8 cellular contexts compared by ENCODE assay signal in the genomic region with DNA sequence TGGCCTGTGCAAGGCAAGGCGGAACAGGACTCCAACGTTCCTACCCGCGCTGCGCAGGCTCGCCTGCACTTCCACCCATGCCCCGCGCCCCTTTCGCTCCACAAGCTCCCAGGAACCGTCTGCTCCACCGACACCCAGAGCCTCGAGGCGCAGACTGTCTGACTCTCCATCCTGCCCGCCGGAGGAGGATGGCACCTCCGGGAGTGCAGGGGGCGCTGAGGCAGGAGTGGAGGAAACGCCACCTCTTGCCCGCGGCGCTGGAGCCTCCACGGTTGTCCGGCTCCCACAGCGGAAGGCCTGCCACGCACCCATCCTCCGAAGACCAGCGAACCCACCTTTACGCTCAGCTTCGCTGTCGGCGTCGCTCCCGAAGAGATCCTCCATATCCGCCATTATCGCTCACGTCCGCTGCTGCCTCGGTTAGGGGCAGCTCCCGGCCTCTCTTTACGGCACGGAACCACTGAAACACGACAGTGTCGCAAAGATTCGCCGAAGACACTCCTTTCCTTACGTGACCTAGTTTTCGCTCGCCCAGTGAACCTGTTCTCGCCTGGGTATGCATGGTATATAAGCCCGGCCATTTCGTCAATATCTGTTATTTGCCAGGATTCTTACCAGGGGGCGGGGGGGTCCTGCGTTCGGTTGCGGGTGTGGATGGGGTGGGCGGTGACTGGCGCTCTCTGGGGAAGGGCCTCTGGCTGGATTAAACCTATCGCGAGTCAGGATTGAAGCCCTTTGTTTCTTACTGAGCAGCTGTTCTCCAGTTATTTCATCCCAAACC. TPM values are rescaled to one million over a fixed set of nuclear protein-coding genes. Genes with fewer than 3 reads are reported as not detected.
A peak's percentile ranks its signal among the peaks of the same experiment; 100 is the strongest.
DNase-seq lines count a peak whose midpoint lies in the region; ATAC-seq, FAIRE-seq and TF ChIP-seq lines count a peak whose summit lies in the region.

A gene (minus strand): TSS at position 426 of the 781 bp plus-strand sequence. CDS start 33 bp downstream, at position 393.

- H3K4me3 ChIP-seq in BLaER1 (peak within 1 kb of the TSS; percentile 83), colonic mucosa (peak within 1 kb of the TSS; percentile 83)

- no peaks in the 10 kb centered on the region for H4K20me1 ChIP-seq in BLaER1

- H3K9ac ChIP-seq in BLaER1 (peak within 1 kb of the TSS; percentile 93), colonic mucosa (ENCODE audit: low read depth in 2 of 2, low read length in 2 of 2) (peak within 1 kb of the TSS; percentile 82 to 93)

- DNase-seq in GM19239 (ENCODE audit: insufficient read length, low spot score) (peak; percentile 86), NCI-H524 (lab: John Stamatoyannopoulos, UW) (peak; percentile 99), colonic mucosa (peak; percentile 94), left kidney (ENCODE audit: low read depth, low spot score) (peak; percentile 99)
- DNase-seq in activated CD4-positive, alpha-beta T cell treated with anti-CD3 and anti-CD28 coated beads for 4 hours = peak; percentile 88 to 89
- peak; percentile 83 to 89 for DNase-seq in stimulated activated CD4-positive, alpha-beta T cell treated with anti-CD3 and anti-CD28 coated beads, Interleukin-2, amount 100 ng/mL, for 24 hours

- H3K36me3 ChIP-seq in BLaER1 = peaks cover 29% of the 10 kb centered on the region
- no peaks in the 10 kb centered on the region for H3K36me3 ChIP-seq in colonic mucosa

- peaks cover 29% of the 10 kb centered on the region for H3K9me3 ChIP-seq in BLaER1
- no peaks in the 10 kb centered on the region for H3K9me3 ChIP-seq in colonic mucosa

- peak within 1 kb of the TSS; percentile 90 for H3K27ac ChIP-seq in BLaER1
- H3K27ac ChIP-seq in colonic mucosa = peak within 1 kb of the TSS; percentile 65

- peak within 1 kb of the TSS; percentile 86 for H3K4me2 ChIP-seq in BLaER1

- peak; percentile 72 for ATAC-seq in HG03457 (IDR thresholded peaks at IDR 0.05; ENCODE audit: unreplicated experiment)

- intact Hi-C loops in colonic mucosa (cut with DNase I) = no loop called here

- peaks cover 15% of the 10 kb centered on the region for H3K4me1 ChIP-seq in BLaER1
- H3K4me1 ChIP-seq in colonic mucosa = no peaks in the 10 kb centered on the region

- H3K27me3 ChIP-seq in BLaER1 (no peaks in the 10 kb centered on the region), colonic mucosa (no peaks in the 10 kb centered on the region)

- peak; percentile 99 for FAIRE-seq in GM19239 (lab: Jason Lieb, UNC)

- no peak for TF ChIP-seq CTCF in colonic mucosa (IDR thresholded peaks at IDR 0.05)

RNA-seq across cellular contexts. Expression of the gene that starts here (rescaled TPM):
- 10 to 100 TPM; 23.6 to 29.3 TPM for total RNA-seq in colonic mucosa

Comparison
In these comparisons a context has a peak if more than half of its experiments do, and no peak if none do; other contexts are left out.
1. Peak in every context shown above with its lines: DNase-seq, ATAC-seq, H3K4me3 ChIP-seq and H3K27ac ChIP-seq.